Comparison of ENCODE assay signal across 8 cellular contexts in the genomic region with DNA sequence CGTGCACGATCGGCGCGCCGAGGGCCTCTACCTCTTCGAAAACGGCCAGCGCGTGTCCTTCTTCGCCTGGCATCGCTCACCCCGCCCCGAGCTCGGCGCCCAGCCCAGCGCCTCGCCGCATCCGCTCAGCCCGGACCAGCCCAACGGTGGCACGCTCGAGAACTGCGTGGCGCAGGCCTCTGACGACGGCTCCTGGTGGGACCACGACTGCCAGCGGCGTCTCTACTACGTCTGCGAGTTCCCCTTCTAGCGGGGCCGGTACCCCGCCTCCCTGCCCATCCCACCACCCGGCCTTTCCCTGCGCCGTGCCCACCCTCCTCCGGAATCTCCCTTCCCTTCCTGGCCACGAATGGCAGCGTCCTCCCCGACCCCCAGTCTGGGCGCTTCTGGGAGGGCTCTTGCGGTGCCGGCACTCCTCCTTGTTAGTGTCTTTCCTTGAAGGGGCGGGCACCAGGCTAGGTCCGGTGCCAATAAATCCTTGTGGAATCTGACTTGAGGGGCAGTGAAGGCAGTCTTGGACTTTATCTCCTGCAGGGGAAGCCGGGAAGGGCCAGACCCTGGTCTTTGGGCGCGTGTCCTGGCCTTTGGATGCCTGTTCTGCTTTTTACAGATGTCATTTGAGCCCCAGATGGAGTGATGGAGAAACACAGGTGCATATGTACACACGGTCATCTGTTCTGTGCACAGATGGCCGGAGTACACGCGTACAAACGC. TPM values are rescaled to one million over a fixed set of nuclear protein-coding genes. Genes with fewer than 3 reads are reported as not detected.
A peak's percentile ranks its signal among the peaks of the same experiment; 100 is the strongest.
DNase-seq lines count a peak whose midpoint lies in the region; ATAC-seq, FAIRE-seq and TF ChIP-seq lines count a peak whose summit lies in the region.

No MANE protein-coding gene starts in this region.

- H3K4me3 Mint-ChIP-seq in brain, result peak overlapping the region in 4 of 5 experiments; percentile 55 to 99 (median 96)

- DNase-seq in GM12864 (ENCODE audit: low read depth), result no peak
- DNase-seq in lung (ENCODE audit: low spot score), result no peak
- DNase-seq in upper lobe of right lung, result no peak
- DNase-seq in amygdala (lab: John Stamatoyannopoulos, UW), result no peak
- DNase-seq in GM12891 (ENCODE audit: insufficient read length, low spot score), result no peak

- peaks cover 70% of the 10 kb centered on the region for H3K4me1 Mint-ChIP-seq in brain

- H3K36me3 ChIP-seq in lung (ENCODE audit: control insufficient read depth in 2 of 2, insufficient read depth in 2 of 2, low read length in 2 of 2) (no peaks in the 10 kb centered on the region), upper lobe of right lung (no peaks in the 10 kb centered on the region)

- peak; percentile 20 for ATAC-seq in HG03439 (IDR thresholded peaks at IDR 0.05; ENCODE audit: unreplicated experiment)
- no peak for ATAC-seq in lung (ENCODE audit: insufficient read depth, low FRiP score)
- ATAC-seq in upper lobe of right lung, result no peak
- ATAC-seq in HG02610 (IDR thresholded peaks at IDR 0.05; ENCODE audit: unreplicated experiment), result no peak

- peak overlapping the region in 3 of 5 experiments; percentile 82 to 97 (median 87) for H3K27ac Mint-ChIP-seq in brain

- H3K4me1 ChIP-seq in lung (ENCODE audit: control insufficient read depth in 2 of 2, insufficient read depth in 2 of 2, low read length in 2 of 2) (peaks cover 0 to 12% of the 10 kb centered on the region in 2 donors), upper lobe of right lung (peaks cover 8% of the 10 kb centered on the region)

- no peaks in the 10 kb centered on the region for H3K36me3 Mint-ChIP-seq in brain

- FAIRE-seq in GM12891 (lab: Jason Lieb, UNC), result no peak

- 8 to 10% methylated on average over 56 of the region's 56 CpGs for WGBS in lung, 2 donors

- H3K27ac ChIP-seq in lung (ENCODE audit: low read depth in 1 of 2, low read length in 1 of 2) (peak overlapping the region in 1 of 2 donors; percentile 17), upper lobe of right lung (peak overlapping the region; percentile 27)

- TF ChIP-seq CTCF in GM12864 (IDR thresholded peaks at IDR 0.05; ENCODE audit: low read depth, low read length, missing control alignments) (no peak), brain (conservative IDR thresholded peaks at IDR 0.05) (no peak), lung (IDR thresholded peaks at IDR 0.05; ENCODE audit: control extremely low read depth, extremely low read depth) (no peak), upper lobe of right lung (IDR thresholded peaks at IDR 0.05) (no peak)

- no peak for TF ChIP-seq POLR2A in GM12891 (IDR thresholded peaks at IDR 0.05; ENCODE audit: low read depth, low read length)

- peaks cover 0 to 74% (median 0%) of the 10 kb centered on the region in 5 experiments for H3K9me3 Mint-ChIP-seq in brain

- H3K4me3 ChIP-seq in GM12864 (ENCODE audit: low read depth, low read length) (peak overlapping the region; percentile 61), lung (peak overlapping the region; percentile 50), upper lobe of right lung (peak overlapping the region; percentile 64)

- H3K9me3 ChIP-seq in lung (ENCODE audit: control insufficient read depth in 2 of 2, insufficient read depth in 1 of 2, low read length in 1 of 2) (peaks cover 0 to 3% of the 10 kb centered on the region in 2 donors), upper lobe of right lung (no peaks in the 10 kb centered on the region)

- H3K27me3 ChIP-seq in lung (ENCODE audit: control insufficient read depth, insufficient read depth) (peaks cover 5% of the 10 kb centered on the region), upper lobe of right lung (peaks cover 9% of the 10 kb centered on the region)

- intact Hi-C loops in upper lobe of right lung (cut with DNase I), result no loop called here

- peaks cover 8% of the 10 kb centered on the region for H3K27me3 Mint-ChIP-seq in brain

TF ChIP-seq in GM12891, 5 proteins besides CTCF, POLR2A, EP300 and RAD21:
- TF ChIP-seq SPI1 (IDR thresholded peaks at IDR 0.05; ENCODE audit: low read depth, low read length) (no peak), TAF1 (IDR thresholded peaks at IDR 0.05; ENCODE audit: low read depth, low read length) (no peak), PAX5 (IDR thresholded peaks at IDR 0.05; ENCODE audit: insufficient read depth, low read length, severe bottlenecking) (no peak), POLR2AphosphoS5 (IDR thresholded peaks at IDR 0.05; ENCODE audit: low read depth, low read length) (no peak), POU2F2 (IDR thresholded peaks at IDR 0.05; ENCODE audit: low read depth, low read length) (no peak)

RNA-seq across cellular contexts. Expression of a gene that starts 2.2 kb away (rescaled TPM):
- polyA plus RNA-seq in brain (ENCODE audit: insufficient read depth, low read depth, low replicate concordance) (5.7 TPM), lung (10 to 100 TPM in 1 of 2 donors, 1 to 10 TPM in 1; 8.5 to 13.7 TPM)
- total RNA-seq in lung (10 to 100 TPM in 1 of 2 donors, 1 to 10 TPM in 1; 7.7 to 24.6 TPM), upper lobe of right lung (13.3 TPM)
- polyA plus RNA-seq in GM12891 (2012; ENCODE audit: low read depth, missing spikeins), result 0.22 TPM

RNA-seq across cellular contexts. Expression of a gene that starts 5.8 kb away (rescaled TPM):
- 15.5 TPM for polyA plus RNA-seq in brain (ENCODE audit: insufficient read depth, low read depth, low replicate concordance)
- 1 to 10 TPM in 1 of 2 donors, under 1 TPM in 1; 0.15 to 1.2 TPM for total RNA-seq in lung
- under 1 TPM; 0.18 to 0.24 TPM for polyA plus RNA-seq in lung
- total RNA-seq in upper lobe of right lung, result 0.35 TPM
- not detected for polyA plus RNA-seq in GM12891 (2012; ENCODE audit: low read depth, missing spikeins)

RNA-seq across cellular contexts. Expression of a gene that starts 44.9 kb away (rescaled TPM):
- polyA plus RNA-seq in brain (ENCODE audit: insufficient read depth, low read depth, low replicate concordance) (not detected), lung (not detected)
- total RNA-seq in lung (not detected), upper lobe of right lung (not detected)
- not detected for polyA plus RNA-seq in GM12891 (2012; ENCODE audit: low read depth, missing spikeins)
